8 cellular contexts compared by ENCODE assay signal in the genomic region with DNA sequence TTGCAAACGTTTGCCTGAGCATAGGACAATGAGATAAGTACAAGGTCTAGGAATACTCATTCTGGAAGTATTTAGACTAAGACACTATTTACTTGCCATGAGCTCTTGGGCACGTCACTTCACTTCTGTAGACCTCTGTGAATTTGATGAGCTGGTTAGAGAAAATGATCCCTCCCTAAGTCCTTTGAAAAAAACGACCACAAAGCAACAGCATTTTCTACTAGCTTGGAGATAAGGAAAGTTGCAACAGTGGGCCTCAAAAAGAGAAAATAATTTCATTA.
DNase-seq lines count a peak whose midpoint lies in the region; ATAC-seq and TF ChIP-seq lines count a peak whose summit lies in the region.

No MANE protein-coding gene starts in this region.

- POLR2A ChIA-PET in HEK293 (lab: Yijun Ruan, JAX): interaction anchor here (0.9 to 3.1 kb wide), 6 partner anchors 8 to 108 kb away, joined by 3 to 17 read pairs (median 4); no protein-coding TSS in a partner anchor

- in situ Hi-C loops in astrocyte of the spinal cord (cut with HindIII; ENCODE audit: low sequenced_read_pairs): no loop called here

- no peak for ATAC-seq in HG03097 (IDR thresholded peaks at IDR 0.05; ENCODE audit: low FRiP score, unreplicated experiment)
- ATAC-seq in GM18858 (IDR thresholded peaks at IDR 0.05; ENCODE audit: unreplicated experiment): no peak

- TF ChIP-seq CTCF in HEK293 (tag by site-specific recombination; IDR thresholded peaks at IDR 0.05) (no peak), astrocyte of the spinal cord (IDR thresholded peaks at IDR 0.05; ENCODE audit: low read depth, low read length) (no peak)

- CTCF ChIA-PET in HEK293 (lab: Yijun Ruan, JAX): interaction anchor here (0.6 to 4.3 kb wide), 22 partner anchors 10 to 313 kb away, joined by 3 to 29 read pairs (median 6); no protein-coding TSS in a partner anchor

- H3K9me3 ChIP-seq in HEK293 (ENCODE audit: control insufficient read depth, insufficient read depth, low read depth, low read length) (no peaks in the 10 kb centered on the region), iPS-20b (ENCODE audit: insufficient read depth, low read depth, low read length) (no peaks in the 10 kb centered on the region)

- H3K4me1 ChIP-seq in HEK293 (ENCODE audit: control insufficient read depth, insufficient read depth, low read length) (peaks cover 7% of the 10 kb centered on the region), iPS-20b (ENCODE audit: insufficient read depth, low read length) (no peaks in the 10 kb centered on the region)

- H3K36me3 ChIP-seq in HEK293 (ENCODE audit: control insufficient read depth in 2 of 2, insufficient read depth in 1 of 2, low read length in 2 of 2) (no peaks in the 10 kb centered on the region), iPS-20b (ENCODE audit: insufficient read depth, low read depth, low read length) (no peaks in the 10 kb centered on the region)

- no peak overlapping the region; the same call in 1 of the 2 replicates for H3K9ac ChIP-seq in iPS-20b (ENCODE audit: low read depth, low read length)

- peaks cover 31% of the 10 kb centered on the region for H3K27me3 ChIP-seq in iPS-20b (ENCODE audit: insufficient read depth, low read length)

- no peak for DNase-seq in astrocyte of the spinal cord (ENCODE audit: low read depth, low spot score)
- no peak for DNase-seq in NCI-H2081 treated with DMSO at 0.1 percent for 48 hours (lab: John Stamatoyannopoulos, UW)
- DNase-seq in cerebellar nuclear complex (lab: John Stamatoyannopoulos, UW): no peak

- H3K4me3 ChIP-seq in HEK293 (ENCODE audit: low read depth, low read length) (peak overlapping the region; percentile 71), astrocyte of the spinal cord (ENCODE audit: low read depth, low read length) (peak overlapping the region; percentile 85), iPS-20b (ENCODE audit: low read length) (peak overlapping the region; percentile 86), skin epidermis (peak overlapping the region; percentile 42 to 73 (median 56))

- H3K27ac ChIP-seq in HEK293 (ENCODE audit: extremely low read depth, low read depth, low read length) (peak overlapping the region; percentile 87), iPS-20b (ENCODE audit: low read length) (no peak overlapping the region), skin epidermis (peak overlapping the region in 18 of 21 experiments; percentile 14 to 96 (median 84))

TF ChIP-seq in HEK293, 187 proteins besides CTCF, POLR2A, EP300 and RAD21:
- TF ChIP-seq ZNF157 (tag by site-specific recombination; IDR thresholded peaks at IDR 0.05) (no peak), ZNF544 (tag by site-specific recombination; IDR thresholded peaks at IDR 0.05) (no peak), ZNF621 (tag by site-specific recombination; IDR thresholded peaks at IDR 0.05) (no peak), SP3 (tag by site-specific recombination; IDR thresholded peaks at IDR 0.05) (no peak), ZBTB17 (tag by site-specific recombination; IDR thresholded peaks at IDR 0.05) (no peak), ZNF169 (tag by site-specific recombination; IDR thresholded peaks at IDR 0.05) (no peak), ZNF114 (tag by site-specific recombination; IDR thresholded peaks at IDR 0.05) (no peak)
- TF ChIP-seq, protein P1, sequence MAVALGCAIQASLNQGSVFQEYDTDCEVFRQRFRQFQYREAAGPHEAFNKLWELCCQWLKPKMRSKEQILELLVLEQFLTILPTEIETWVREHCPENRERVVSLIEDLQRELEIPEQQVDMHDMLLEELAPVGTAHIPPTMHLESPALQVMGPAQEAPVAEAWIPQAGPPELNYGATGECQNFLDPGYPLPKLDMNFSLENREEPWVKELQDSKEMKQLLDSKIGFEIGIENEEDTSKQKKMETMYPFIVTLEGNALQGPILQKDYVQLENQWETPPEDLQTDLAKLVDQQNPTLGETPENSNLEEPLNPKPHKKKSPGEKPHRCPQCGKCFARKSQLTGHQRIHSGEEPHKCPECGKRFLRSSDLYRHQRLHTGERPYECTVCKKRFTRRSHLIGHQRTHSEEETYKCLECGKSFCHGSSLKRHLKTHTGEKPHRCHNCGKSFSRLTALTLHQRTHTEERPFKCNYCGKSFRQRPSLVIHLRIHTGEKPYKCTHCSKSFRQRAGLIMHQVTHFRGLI (tag by site-specific recombination; IDR thresholded peaks at IDR 0.05): no peak
- TF ChIP-seq, protein P2, sequence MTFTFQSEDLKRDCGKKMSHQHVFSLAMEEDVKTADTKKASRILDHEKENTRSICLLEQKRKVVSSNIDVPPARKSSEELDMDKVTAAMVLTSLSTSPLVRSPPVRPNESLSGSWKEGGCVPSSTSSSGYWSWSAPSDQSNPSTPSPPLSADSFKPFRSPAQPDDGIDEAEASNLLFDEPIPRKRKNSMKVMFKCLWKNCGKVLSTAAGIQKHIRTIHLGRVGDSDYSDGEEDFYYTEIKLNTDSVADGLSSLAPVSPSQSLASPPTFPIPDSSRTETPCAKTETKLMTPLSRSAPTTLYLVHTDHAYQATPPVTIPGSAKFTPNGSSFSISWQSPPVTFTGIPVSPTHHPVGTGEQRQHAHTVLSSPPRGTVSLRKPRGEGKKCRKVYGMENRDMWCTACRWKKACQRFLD (tag by site-specific recombination; IDR thresholded peaks at IDR 0.05): no peak
